10 cellular contexts compared by ENCODE assay signal in the genomic region with DNA sequence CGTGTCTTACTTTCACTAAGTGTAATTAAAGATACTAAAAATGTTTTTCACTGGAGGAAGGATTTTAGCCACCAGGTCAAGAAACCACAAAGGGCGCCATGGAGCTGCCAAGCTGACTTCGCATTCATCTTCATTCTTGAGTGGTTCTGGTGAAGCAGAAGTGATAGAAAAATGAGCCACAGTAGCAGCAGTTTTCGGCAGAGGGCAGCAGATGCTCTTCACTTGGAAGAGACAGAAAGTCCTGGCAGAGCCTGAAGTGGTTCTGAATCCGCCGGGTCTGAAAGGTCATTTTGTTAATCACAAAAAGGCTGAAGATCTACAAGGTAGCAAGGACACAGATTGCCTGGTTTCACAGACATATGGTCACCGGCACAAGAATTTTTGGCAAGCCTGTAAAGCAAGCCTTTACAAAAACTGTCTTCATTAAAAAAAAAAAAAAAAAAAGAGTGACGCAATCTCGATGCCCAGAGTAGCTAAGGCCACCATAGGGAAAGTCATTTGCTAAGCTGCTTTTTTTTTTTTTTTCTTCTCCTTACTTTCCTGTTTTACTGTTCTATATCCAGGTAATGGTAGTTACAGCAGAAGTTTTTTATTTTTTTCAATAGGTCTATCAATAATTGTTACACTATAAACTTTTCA.
DNase-seq lines count a peak whose midpoint lies in the region; ATAC-seq and TF ChIP-seq lines count a peak whose summit lies in the region.
"Had no signal": no experiment of that assay in that cellular context is flagged by ENCODE, and none has a peak within 500 bp of the region (broad histone marks: within the 10 kb centered on the region; RNA-seq: fewer than 3 reads in every experiment).

No MANE protein-coding gene starts in this region.

- no peak overlapping the region for H2AFZ ChIP-seq in PC-9

- no peak overlapping the region for H3K4me3 ChIP-seq in PC-9
- H3K4me3 ChIP-seq: BLaER1, skin epidermis had no signal

- H3K27me3 ChIP-seq in PC-9 (ENCODE audit: insufficient read depth, low read depth) (no peaks in the 10 kb centered on the region), foreskin keratinocyte (no peaks in the 10 kb centered on the region)
- H3K27me3 ChIP-seq: BLaER1 had no signal

- CTCF ChIA-PET in PC-9 (lab: Charles Lee) = interaction anchor here (0.6 kb wide), 1 partner anchor 32 kb away, joined by 10 read pairs; no protein-coding TSS in a partner anchor

- DNase-seq in NCI-H345 (lab: John Stamatoyannopoulos, UW) = peak; percentile 12
- DNase-seq in NCI-H345 treated with DMSO at 0.1 percent for 48 hours (lab: John Stamatoyannopoulos, UW; ENCODE audit: unreplicated experiment) = no peak
- no peak for DNase-seq in PC-9
- peak; percentile 6 to 43 for DNase-seq in foreskin keratinocyte
- DNase-seq in sciatic nerve (ENCODE audit: low spot score) = peak; percentile 65
- DNase-seq in GDM1 (lab: John Stamatoyannopoulos, UW) = no peak
- DNase-seq in SKM-1 (lab: John Stamatoyannopoulos, UW; ENCODE audit: unreplicated experiment) = no peak

- H3K36me3 ChIP-seq in PC-9 (ENCODE audit: low read depth) = no peaks in the 10 kb centered on the region
- H3K36me3 ChIP-seq: BLaER1 had no signal

- H3K4me1 ChIP-seq in PC-9 (replicated peaks; ENCODE audit: insufficient read depth) = no peaks in the 10 kb centered on the region
- no peaks in the 10 kb centered on the region for H3K4me1 ChIP-seq in foreskin keratinocyte
- H3K4me1 ChIP-seq: BLaER1 had no signal

- no peaks in the 10 kb centered on the region for H3K9me3 ChIP-seq in PC-9 (ENCODE audit: insufficient read depth, low read depth)
- H3K9me3 ChIP-seq: BLaER1 had no signal

- no peaks in the 10 kb centered on the region for H3F3A ChIP-seq in PC-9 (ENCODE audit: insufficient read depth, low read depth)

- H3K27ac ChIP-seq in PC-9 = no peak overlapping the region
- H3K27ac ChIP-seq in foreskin keratinocyte = no peak overlapping the region
- H3K27ac ChIP-seq: BLaER1, skin epidermis had no signal

- POLR2A ChIA-PET in PC-9 (lab: Charles Lee; ENCODE audit: unreplicated experiment) = no interaction called here

- no peaks in the 10 kb centered on the region for H3K79me2 ChIP-seq in PC-9 (ENCODE audit: low read depth)

- intact Hi-C loops in PC-9 (cut with micrococcal nuclease; ENCODE audit: unreplicated experiment) = no loop called here
- intact Hi-C loops in sciatic nerve (cut with DNase I) = no loop called here

- BruUV-seq in PC-9 (replicated peaks; lab: Mats Ljungman, UMichigan) = no TSS peak

- no peaks in the 10 kb centered on the region for H4K20me1 ChIP-seq in PC-9 (ENCODE audit: insufficient read depth)
- H4K20me1 ChIP-seq: BLaER1 had no signal

- ATAC-seq in foreskin keratinocyte (peak; percentile 56), sciatic nerve (peak; percentile 60), GM18511 (IDR thresholded peaks at IDR 0.05; ENCODE audit: unreplicated experiment) (no peak)

- H3K4me2 ChIP-seq in PC-9 = no peak overlapping the region
- H3K4me2 ChIP-seq: BLaER1 had no signal

- no peaks in the 10 kb centered on the region for H3K9me2 ChIP-seq in PC-9 (ENCODE audit: insufficient read depth)

- TF ChIP-seq CTCF in PC-9 (conservative IDR thresholded peaks at IDR 0.05) = peak; percentile 34; the same call in 1 of the 2 replicates
- peak; percentile 52 for TF ChIP-seq CTCF in foreskin keratinocyte (conservative IDR thresholded peaks at IDR 0.05)

Comparison
In these comparisons a context has a peak if more than half of its experiments do, and no peak if none do; other contexts are left out.
1. DNase-seq: peak in NCI-H345 (single experiment), foreskin keratinocyte (2 of 2) and sciatic nerve (single experiment); none in NCI-H345 treated with DMSO at 0.1 percent for 48 hours (single experiment), PC-9 (0 of 2), GDM1 (single experiment) and SKM-1 (single experiment).